ENCODE assay signal across 8 cellular contexts in the genomic region with DNA sequence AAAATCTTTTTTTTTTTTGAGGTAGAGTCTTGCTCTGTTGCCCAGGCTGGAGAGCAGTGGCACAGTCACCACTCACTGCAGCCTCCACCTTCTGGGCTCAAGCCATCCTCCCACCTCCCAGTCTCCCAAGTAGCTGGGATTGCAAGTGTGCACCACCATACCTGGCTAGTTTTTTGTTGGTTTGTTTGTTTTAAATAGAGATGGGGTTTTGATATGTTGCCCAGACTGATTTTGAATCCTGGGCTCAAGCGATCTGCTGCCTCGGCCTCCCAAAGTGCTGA. TPM values are rescaled to one million over a fixed set of nuclear protein-coding genes. Genes with fewer than 3 reads are reported as not detected.
A peak's percentile ranks its signal among the peaks of the same experiment; 100 is the strongest.
DNase-seq lines count a peak whose midpoint lies in the region; ATAC-seq and TF ChIP-seq lines count a peak whose summit lies in the region.

No MANE protein-coding gene starts in this region.

- peaks cover 6% of the 10 kb centered on the region; the same call in 1 of the 3 replicates for H3K4me1 Mint-ChIP-seq in GM23338

- H3K9me2 ChIP-seq in GM23338 (ENCODE audit: insufficient read depth) (no peaks in the 10 kb centered on the region), SU-DHL-6 (replicated peaks; ENCODE audit: insufficient read depth, low read length) (no peaks in the 10 kb centered on the region)

- H3K27me3 Mint-ChIP-seq in GM23338 (ENCODE audit: insufficient read depth, low read depth, poor library complexity) = peaks cover 11% of the 10 kb centered on the region

- H3K4me1 ChIP-seq in GM23338 (ENCODE audit: insufficient read depth) (no peaks in the 10 kb centered on the region), rectal smooth muscle tissue (ENCODE audit: control insufficient read depth, insufficient read depth, low read length) (peaks cover 4% of the 10 kb centered on the region)

- H4K20me1 ChIP-seq in GM23338 (replicated peaks; ENCODE audit: insufficient read depth) (peaks cover 6% of the 10 kb centered on the region; the same call in 1 of the 2 replicates), SU-DHL-6 (ENCODE audit: low read depth, low read length) (no peaks in the 10 kb centered on the region)

- H2AFZ ChIP-seq in GM23338 (no peak overlapping the region), SU-DHL-6 (ENCODE audit: low read depth, low read length, severe bottlenecking) (no peak overlapping the region)

- H3K79me2 ChIP-seq in GM23338 (replicated peaks; ENCODE audit: insufficient read depth) = peaks cover 63% of the 10 kb centered on the region
- peaks cover 8% of the 10 kb centered on the region; the same call in 1 of the 2 replicates for H3K79me2 ChIP-seq in SU-DHL-6 (ENCODE audit: insufficient read depth, low read length)

- no peaks in the 10 kb centered on the region for H3K9me3 Mint-ChIP-seq in GM23338

- no peaks in the 10 kb centered on the region; the same call in 1 of the 3 replicates for H3K36me3 Mint-ChIP-seq in GM23338 (ENCODE audit: low read depth)

- DNase-seq in GM23338 (ENCODE audit: low spot score) = no peak
- no peak for DNase-seq in epithelial cell of esophagus (ENCODE audit: low read depth)
- DNase-seq in NCI-H510A (lab: John Stamatoyannopoulos, UW) = no peak
- no peak for DNase-seq in stimulated activated CD4-positive, alpha-beta T cell treated with anti-CD3 and anti-CD28 coated beads, Interleukin-15, amount 100 ng/mL, for 24 hours

- H3K36me3 ChIP-seq in GM23338 (ENCODE audit: insufficient read depth) = no peaks in the 10 kb centered on the region
- no peaks in the 10 kb centered on the region for H3K36me3 ChIP-seq in SU-DHL-6 (ENCODE audit: low read length)
- H3K36me3 ChIP-seq in rectal smooth muscle tissue (ENCODE audit: control insufficient read depth, insufficient read depth, low read length) = no peaks in the 10 kb centered on the region

- H3K9ac ChIP-seq in SU-DHL-6 (ENCODE audit: low read length) (no peak overlapping the region), rectal smooth muscle tissue (ENCODE audit: low read length) (no peak overlapping the region)

- no peak overlapping the region for H3K27ac ChIP-seq in GM23338 (ENCODE audit: low read depth)
- H3K27ac ChIP-seq in SU-DHL-6 (ENCODE audit: low read depth, low read length) = no peak overlapping the region
- no peak overlapping the region for H3K27ac ChIP-seq in rectal smooth muscle tissue (ENCODE audit: low read depth, low read length)

- 0 out of 2 replicates have a peak overlapping the region, but pooled peaks have one; percentile 11 for H3K27ac Mint-ChIP-seq in GM23338

- H3K4me2 ChIP-seq in GM23338 = peak overlapping the region; percentile 80
- H3K4me2 ChIP-seq in SU-DHL-6 (ENCODE audit: low read depth, low read length, poor library complexity, severe bottlenecking) = peak overlapping the region; percentile 75

- TF ChIP-seq CTCF in GM23338 (conservative IDR thresholded peaks at IDR 0.05; ENCODE audit: low read depth in 2 of 2) (no peak), SU-DHL-6 (IDR thresholded peaks at IDR 0.05; ENCODE audit: insufficient read depth, low read length, poor library complexity, severe bottlenecking) (no peak), epithelial cell of esophagus (IDR thresholded peaks at IDR 0.05; ENCODE audit: insufficient read depth, low read depth, low read length, missing control alignments) (no peak)

- 0 out of 2 replicates have a peak, but pooled peaks cover 4% of the 10 kb centered on the region for H3F3A ChIP-seq in GM23338 (replicated peaks; ENCODE audit: low read depth)
- H3F3A ChIP-seq in SU-DHL-6 (ENCODE audit: insufficient read depth) = peaks cover 19% of the 10 kb centered on the region

- peaks cover 22% of the 10 kb centered on the region for H3K27me3 ChIP-seq in GM23338 (ENCODE audit: insufficient read depth)
- no peaks in the 10 kb centered on the region for H3K27me3 ChIP-seq in SU-DHL-6 (ENCODE audit: low read length)
- no peaks in the 10 kb centered on the region for H3K27me3 ChIP-seq in rectal smooth muscle tissue (ENCODE audit: control insufficient read depth, insufficient read depth, low read length)

- ATAC-seq in GM23338 = no peak
- no peak for ATAC-seq in GM18861 (IDR thresholded peaks at IDR 0.05; ENCODE audit: unreplicated experiment)
- ATAC-seq in HG02623 (IDR thresholded peaks at IDR 0.05; ENCODE audit: unreplicated experiment) = no peak

- peak overlapping the region; percentile 84 for H3K4me3 Mint-ChIP-seq in GM23338

- no peaks in the 10 kb centered on the region for H3K9me3 ChIP-seq in SU-DHL-6 (ENCODE audit: insufficient read depth, low read length)

- H3K4me3 ChIP-seq in GM23338 (peak overlapping the region; percentile 98), SU-DHL-6 (ENCODE audit: insufficient read depth, low read length, poor library complexity, severe bottlenecking) (no peak overlapping the region), epithelial cell of esophagus (ENCODE audit: low read length) (peak overlapping the region; percentile 63), rectal smooth muscle tissue (ENCODE audit: low read length) (peak overlapping the region; percentile 80)

TF ChIP-seq in GM23338, 12 proteins besides CTCF, POLR2A, EP300 and RAD21 (continues in another document):
- no peak for TF ChIP-seq CREB1 (CRISPR knock-in tag; IDR thresholded peaks at IDR 0.05; ENCODE audit: low read depth)
- no peak for TF ChIP-seq POLR2AphosphoS5 (IDR thresholded peaks at IDR 0.05; ENCODE audit: low read depth)
- no peak for TF ChIP-seq EZH2 (IDR thresholded peaks at IDR 0.05; ENCODE audit: low read depth, unreplicated experiment)
- TF ChIP-seq, protein P1, sequence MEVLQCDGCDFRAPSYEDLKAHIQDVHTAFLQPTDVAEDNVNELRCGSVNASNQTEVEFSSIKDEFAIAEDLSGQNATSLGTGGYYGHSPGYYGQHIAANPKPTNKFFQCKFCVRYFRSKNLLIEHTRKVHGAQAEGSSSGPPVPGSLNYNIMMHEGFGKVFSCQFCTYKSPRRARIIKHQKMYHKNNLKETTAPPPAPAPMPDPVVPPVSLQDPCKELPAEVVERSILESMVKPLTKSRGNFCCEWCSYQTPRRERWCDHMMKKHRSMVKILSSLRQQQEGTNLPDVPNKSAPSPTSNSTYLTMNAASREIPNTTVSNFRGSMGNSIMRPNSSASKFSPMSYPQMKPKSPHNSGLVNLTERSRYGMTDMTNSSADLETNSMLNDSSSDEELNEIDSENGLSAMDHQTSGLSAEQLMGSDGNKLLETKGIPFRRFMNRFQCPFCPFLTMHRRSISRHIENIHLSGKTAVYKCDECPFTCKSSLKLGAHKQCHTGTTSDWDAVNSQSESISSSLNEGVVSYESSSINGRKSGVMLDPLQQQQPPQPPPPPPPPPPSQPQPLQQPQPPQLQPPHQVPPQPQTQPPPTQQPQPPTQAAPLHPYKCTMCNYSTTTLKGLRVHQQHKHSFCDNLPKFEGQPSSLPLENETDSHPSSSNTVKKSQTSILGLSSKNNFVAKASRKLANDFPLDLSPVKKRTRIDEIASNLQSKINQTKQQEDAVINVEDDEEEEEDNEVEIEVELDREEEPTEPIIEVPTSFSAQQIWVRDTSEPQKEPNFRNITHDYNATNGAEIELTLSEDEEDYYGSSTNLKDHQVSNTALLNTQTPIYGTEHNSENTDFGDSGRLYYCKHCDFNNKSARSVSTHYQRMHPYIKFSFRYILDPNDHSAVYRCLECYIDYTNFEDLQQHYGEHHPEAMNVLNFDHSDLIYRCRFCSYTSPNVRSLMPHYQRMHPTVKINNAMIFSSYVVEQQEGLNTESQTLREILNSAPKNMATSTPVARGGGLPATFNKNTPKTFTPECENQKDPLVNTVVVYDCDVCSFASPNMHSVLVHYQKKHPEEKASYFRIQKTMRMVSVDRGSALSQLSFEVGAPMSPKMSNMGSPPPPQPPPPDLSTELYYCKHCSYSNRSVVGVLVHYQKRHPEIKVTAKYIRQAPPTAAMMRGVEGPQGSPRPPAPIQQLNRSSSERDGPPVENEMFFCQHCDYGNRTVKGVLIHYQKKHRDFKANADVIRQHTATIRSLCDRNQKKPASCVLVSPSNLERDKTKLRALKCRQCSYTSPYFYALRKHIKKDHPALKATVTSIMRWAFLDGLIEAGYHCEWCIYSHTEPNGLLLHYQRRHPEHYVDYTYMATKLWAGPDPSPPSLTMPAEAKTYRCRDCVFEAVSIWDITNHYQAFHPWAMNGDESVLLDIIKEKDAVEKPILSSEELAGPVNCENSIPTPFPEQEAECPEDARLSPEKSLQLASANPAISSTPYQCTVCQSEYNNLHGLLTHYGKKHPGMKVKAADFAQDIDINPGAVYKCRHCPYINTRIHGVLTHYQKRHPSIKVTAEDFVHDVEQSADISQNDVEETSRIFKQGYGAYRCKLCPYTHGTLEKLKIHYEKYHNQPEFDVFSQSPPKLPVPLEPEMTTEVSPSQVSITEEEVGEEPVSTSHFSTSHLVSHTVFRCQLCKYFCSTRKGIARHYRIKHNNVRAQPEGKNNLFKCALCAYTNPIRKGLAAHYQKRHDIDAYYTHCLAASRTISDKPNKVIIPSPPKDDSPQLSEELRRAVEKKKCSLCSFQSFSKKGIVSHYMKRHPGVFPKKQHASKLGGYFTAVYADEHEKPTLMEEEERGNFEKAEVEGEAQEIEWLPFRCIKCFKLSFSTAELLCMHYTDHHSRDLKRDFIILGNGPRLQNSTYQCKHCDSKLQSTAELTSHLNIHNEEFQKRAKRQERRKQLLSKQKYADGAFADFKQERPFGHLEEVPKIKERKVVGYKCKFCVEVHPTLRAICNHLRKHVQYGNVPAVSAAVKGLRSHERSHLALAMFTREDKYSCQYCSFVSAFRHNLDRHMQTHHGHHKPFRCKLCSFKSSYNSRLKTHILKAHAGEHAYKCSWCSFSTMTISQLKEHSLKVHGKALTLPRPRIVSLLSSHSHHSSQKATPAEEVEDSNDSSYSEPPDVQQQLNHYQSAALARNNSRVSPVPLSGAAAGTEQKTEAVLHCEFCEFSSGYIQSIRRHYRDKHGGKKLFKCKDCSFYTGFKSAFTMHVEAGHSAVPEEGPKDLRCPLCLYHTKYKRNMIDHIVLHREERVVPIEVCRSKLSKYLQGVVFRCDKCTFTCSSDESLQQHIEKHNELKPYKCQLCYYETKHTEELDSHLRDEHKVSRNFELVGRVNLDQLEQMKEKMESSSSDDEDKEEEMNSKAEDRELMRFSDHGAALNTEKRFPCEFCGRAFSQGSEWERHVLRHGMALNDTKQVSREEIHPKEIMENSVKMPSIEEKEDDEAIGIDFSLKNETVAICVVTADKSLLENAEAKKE (CRISPR knock-in tag; IDR thresholded peaks at IDR 0.05) = no peak
- TF ChIP-seq ZNF114 (CRISPR knock-in tag; IDR thresholded peaks at IDR 0.05) = no peak
- TF ChIP-seq, protein P2, sequence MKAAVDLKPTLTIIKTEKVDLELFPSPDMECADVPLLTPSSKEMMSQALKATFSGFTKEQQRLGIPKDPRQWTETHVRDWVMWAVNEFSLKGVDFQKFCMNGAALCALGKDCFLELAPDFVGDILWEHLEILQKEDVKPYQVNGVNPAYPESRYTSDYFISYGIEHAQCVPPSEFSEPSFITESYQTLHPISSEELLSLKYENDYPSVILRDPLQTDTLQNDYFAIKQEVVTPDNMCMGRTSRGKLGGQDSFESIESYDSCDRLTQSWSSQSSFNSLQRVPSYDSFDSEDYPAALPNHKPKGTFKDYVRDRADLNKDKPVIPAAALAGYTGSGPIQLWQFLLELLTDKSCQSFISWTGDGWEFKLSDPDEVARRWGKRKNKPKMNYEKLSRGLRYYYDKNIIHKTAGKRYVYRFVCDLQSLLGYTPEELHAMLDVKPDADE (IDR thresholded peaks at IDR 0.05) = no peak
- no peak for TF ChIP-seq ZNF331 (CRISPR knock-in tag; IDR thresholded peaks at IDR 0.05; ENCODE audit: low read depth)

RNA-seq across cellular contexts. Expression of gene LRRC37B, which starts 2.0 kb away (rescaled TPM):
- 14.3 and 24.3 TPM in 2 replicates for total RNA-seq in GM23338 (2014; rRNA removed; shearing (Covaris generic))
- polyA plus RNA-seq in GM23338 (2016; fragmentation: Nextera tagmentation; extraction: Ambion mirVana) = 21.4 and 22.5 TPM in 2 replicates
